In the genomic region with DNA sequence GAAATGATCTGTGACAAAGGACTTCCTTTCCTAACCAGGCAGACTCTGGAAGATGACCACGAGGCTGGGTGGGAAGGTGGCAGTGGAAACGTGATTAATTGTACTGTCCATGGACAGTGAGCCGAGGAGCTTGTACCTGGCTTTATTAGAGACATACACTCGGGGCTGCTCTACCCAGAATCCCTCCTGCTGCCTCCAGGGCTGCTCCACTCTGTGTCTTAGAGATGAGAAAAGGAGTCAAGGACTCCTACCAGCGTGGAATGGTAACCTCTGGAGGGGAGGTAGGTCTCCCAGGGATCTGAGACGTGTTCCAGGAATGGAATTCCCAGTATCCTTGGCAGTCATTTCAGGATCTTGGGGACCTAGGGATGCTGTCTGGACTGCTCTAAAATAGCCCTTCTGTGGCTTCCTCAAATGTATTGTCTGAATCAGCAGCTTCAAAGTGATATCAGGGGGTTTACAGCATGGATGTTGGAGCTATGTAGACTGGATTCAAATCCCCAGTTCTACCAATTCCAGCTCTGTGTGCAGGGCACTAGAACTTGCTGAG, we compare ENCODE assay signal across 10 cellular contexts.
"Had no signal": no experiment of that assay in that cellular context is flagged by ENCODE, and none has a peak within 500 bp of the region (broad histone marks: within the 10 kb centered on the region; RNA-seq: fewer than 3 reads in every experiment).

No MANE protein-coding gene starts in this region.

- H3K4me3 Mint-ChIP-seq: activated CD4-positive, alpha-beta memory T cell treated with anti-CD3 and anti-CD28 coated beads, Interleukin-2, amount 10 ng/mL, durations not matched to agents 7 days and 5 days; activated naive CD8-positive, alpha-beta T cell treated with anti-CD3 and anti-CD28 coated beads, Interleukin-2, amount 10 ng/mL, durations not matched to agents 7 days and 5 days; activated T-cell treated with anti-CD3 and anti-CD28 coated beads, Interleukin-2, amount 50 U/mL, for 72 hours; natural killer cell had no signal

- H3K27me3 ChIP-seq: stomach had no signal

- H3K9me3 Mint-ChIP-seq: activated CD4-positive, alpha-beta memory T cell treated with anti-CD3 and anti-CD28 coated beads, Interleukin-2, amount 10 ng/mL, durations not matched to agents 7 days and 5 days; activated naive CD8-positive, alpha-beta T cell treated with anti-CD3 and anti-CD28 coated beads, Interleukin-2, amount 10 ng/mL, durations not matched to agents 7 days and 5 days; activated T-cell treated with anti-CD3 and anti-CD28 coated beads, Interleukin-2, amount 50 U/mL, for 72 hours; natural killer cell had no signal

- H3K36me3 Mint-ChIP-seq: activated naive CD8-positive, alpha-beta T cell treated with anti-CD3 and anti-CD28 coated beads, Interleukin-2, amount 10 ng/mL, durations not matched to agents 7 days and 5 days; natural killer cell had no signal

- DNase-seq: activated gamma-delta T cell; activated naive CD8-positive, alpha-beta T cell treated with anti-CD3 and anti-CD28 coated beads, Interleukin-2, amount 10 ng/mL, durations not matched to agents 7 days and 5 days; anterior cingulate cortex; natural killer cell; posterior cingulate gyrus; right cardiac atrium; stomach had no signal

- H3K4me3 ChIP-seq: mucosa of descending colon, stomach had no signal

- H3K9me3 ChIP-seq: mucosa of descending colon, stomach had no signal

- ATAC-seq: right cardiac atrium had no signal

- H3K27ac Mint-ChIP-seq: activated CD4-positive, alpha-beta memory T cell treated with anti-CD3 and anti-CD28 coated beads, Interleukin-2, amount 10 ng/mL, durations not matched to agents 7 days and 5 days; activated naive CD8-positive, alpha-beta T cell treated with anti-CD3 and anti-CD28 coated beads, Interleukin-2, amount 10 ng/mL, durations not matched to agents 7 days and 5 days; activated T-cell treated with anti-CD3 and anti-CD28 coated beads, Interleukin-2, amount 50 U/mL, for 72 hours; natural killer cell had no signal

- H3K36me3 ChIP-seq: stomach had no signal
